In genomic region chr10:24383681-24384106, GRCh38 we compare ENCODE assay signal across 8 cellular contexts.
A peak's percentile ranks its signal among the peaks of the same experiment; 100 is the strongest.
DNase-seq lines count a peak whose midpoint lies in the region; ATAC-seq, FAIRE-seq and TF ChIP-seq lines count a peak whose summit lies in the region.

No MANE protein-coding gene starts in this region.

- DNase-seq in DMS153 treated with DMSO at 0.1 percent for 48 hours (lab: John Stamatoyannopoulos, UW; ENCODE audit: unreplicated experiment) = peak; percentile 10
- DNase-seq in NCI-H460 (ENCODE audit: extremely low read depth, low read depth) = peak; percentile 9
- peak; percentile 100 for DNase-seq in astrocyte (ENCODE audit: low read depth)
- DNase-seq in iPS DF 4.7 (ENCODE audit: extremely low read depth, low spot score) = peak; percentile 30
- peak; percentile 89 for DNase-seq in smooth muscle cell of the brain vasculature (ENCODE audit: low read depth, low spot score)
- DNase-seq in NCI-H128 (lab: John Stamatoyannopoulos, UW; ENCODE audit: unreplicated experiment) = no peak

- peak overlapping the region; percentile 71 for H3K9ac ChIP-seq in astrocyte (ENCODE audit: low read length)

- peak; percentile 62 for FAIRE-seq in astrocyte (lab: Jason Lieb, UNC)

- H3K9me3 Mint-ChIP-seq in astrocyte (ENCODE audit: unreplicated experiment) = no peaks in the 10 kb centered on the region

- H4K20me1 ChIP-seq in astrocyte (ENCODE audit: insufficient read depth, low read length) = no peaks in the 10 kb centered on the region

- no peak overlapping the region for H3K4me3 ChIP-seq in astrocyte (ENCODE audit: insufficient read depth, low read depth, low read length)

- peak overlapping the region; percentile 91 for H3K27ac ChIP-seq in astrocyte (ENCODE audit: low read depth, low read length)

- peaks cover 28% of the 10 kb centered on the region for H3K4me1 ChIP-seq in astrocyte (ENCODE audit: insufficient read depth, low read length)

- no peaks in the 10 kb centered on the region for H3K79me2 ChIP-seq in astrocyte (ENCODE audit: insufficient read depth, low read length)

- H3K36me3 Mint-ChIP-seq in astrocyte (ENCODE audit: low read depth, unreplicated experiment) = no peaks in the 10 kb centered on the region

- TF ChIP-seq CTCF in astrocyte (IDR thresholded peaks at IDR 0.05; ENCODE audit: insufficient read depth, low read depth, low read length) = peak; percentile 59

- H3K4me1 Mint-ChIP-seq in astrocyte (ENCODE audit: low read depth, unreplicated experiment) = peaks cover 45% of the 10 kb centered on the region

- no peaks in the 10 kb centered on the region for H3K36me3 ChIP-seq in astrocyte (ENCODE audit: insufficient read depth, low read length)

- H3K9me3 ChIP-seq in astrocyte (ENCODE audit: insufficient read depth, low read depth, low read length) = no peaks in the 10 kb centered on the region

- H3K27ac Mint-ChIP-seq in astrocyte (ENCODE audit: unreplicated experiment) = peak overlapping the region; percentile 98

- peak overlapping the region; percentile 64 for H3K4me2 ChIP-seq in astrocyte (ENCODE audit: low read length)

- ATAC-seq in GM19025 (IDR thresholded peaks at IDR 0.05; ENCODE audit: low read depth, unreplicated experiment) = peak; percentile 88
- peak; percentile 82 for ATAC-seq in HG03064 (IDR thresholded peaks at IDR 0.05; ENCODE audit: low read depth, unreplicated experiment)

- no peaks in the 10 kb centered on the region for H3K27me3 ChIP-seq in astrocyte (ENCODE audit: insufficient read depth, low read length)

- no peaks in the 10 kb centered on the region for H3K27me3 Mint-ChIP-seq in astrocyte (ENCODE audit: low read depth, unreplicated experiment)

- H2AFZ ChIP-seq in astrocyte (ENCODE audit: low read depth, low read length) = no peak overlapping the region

- peak overlapping the region; percentile 22 for H3K4me3 Mint-ChIP-seq in astrocyte (ENCODE audit: unreplicated experiment)
